8 cellular contexts compared by ENCODE assay signal in the genomic region with DNA sequence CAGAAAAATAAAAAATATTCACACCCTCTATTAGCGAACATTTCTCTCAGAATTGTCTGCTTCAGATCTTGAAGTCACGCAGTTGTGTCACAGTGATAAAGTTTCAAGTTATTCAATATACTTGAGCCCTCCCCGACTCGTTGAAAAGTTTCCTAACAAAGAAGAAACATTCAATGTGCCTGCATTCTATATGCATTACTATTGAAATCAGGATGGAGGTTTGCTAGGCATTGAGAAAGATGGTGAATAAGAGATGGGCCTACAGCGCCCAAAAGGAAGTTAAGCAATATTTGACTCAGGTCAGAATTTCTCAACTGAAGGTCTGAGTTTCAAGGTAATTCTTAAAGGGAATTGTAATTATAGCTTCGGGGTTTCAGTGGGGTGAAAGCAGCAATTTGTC. TPM values are rescaled to one million over a fixed set of nuclear protein-coding genes. Genes with fewer than 3 reads are reported as not detected.
DNase-seq lines count a peak whose midpoint lies in the region; FAIRE-seq and TF ChIP-seq lines count a peak whose summit lies in the region.

No MANE protein-coding gene starts in this region.

- TF ChIP-seq CTCF in brain (conservative IDR thresholded peaks at IDR 0.05): no peak
- no peak for TF ChIP-seq CTCF in lower leg skin (IDR thresholded peaks at IDR 0.05)

- no peak for TF ChIP-seq POLR2A in lower leg skin (IDR thresholded peaks at IDR 0.05)

- peak overlapping the region in 2 of 5 experiments; percentile 51 to 67 for H3K4me3 Mint-ChIP-seq in brain
- H3K4me3 Mint-ChIP-seq in activated T-helper 2 cell treated with anti-CD3 and anti-CD28 coated beads, Interferon-gamma antibody, Interleukin-2, Interleukin-4, amounts not matched to agents 10 μg/mL and 5 μg/mL and 100 μg/mL, durations not matched to agents 14 hours and 24 hours and 36 hours (ENCODE audit: low read depth): no peak overlapping the region

- WGBS in lower leg skin, 2 donors: 32 to 44% methylated on average over 6 of the region's 6 CpGs

- H3K27me3 ChIP-seq in muscle layer of duodenum (ENCODE audit: low read depth, low read length): no peaks in the 10 kb centered on the region

- no peak overlapping the region for H3K4me3 ChIP-seq in muscle layer of duodenum (ENCODE audit: low read depth in 1 of 2, low read length in 2 of 2)
- no peak overlapping the region for H3K4me3 ChIP-seq in lower leg skin (ENCODE audit: low read depth, poor library complexity, severe bottlenecking)

- H3K4me1 ChIP-seq in muscle layer of duodenum (ENCODE audit: control insufficient read depth in 1 of 2, insufficient read depth in 2 of 2, low read length in 2 of 2): peaks cover 0 to 6% of the 10 kb centered on the region in 2 donors

- intact Hi-C loops in lower leg skin (cut with DNase I; ENCODE audit: low total_unique reads): loop anchor here (5.0 kb wide), 1 partner anchor 373 kb away; no protein-coding TSS in a partner anchor
- intact Hi-C loops in activated T-helper 2 cell treated with anti-CD3 and anti-CD28 coated beads, Interferon-gamma antibody, Interleukin-2, Interleukin-4, amounts not matched to agents 10 μg/mL and 5 μg/mL and 100 μg/mL, durations not matched to agents 14 hours and 24 hours and 36 hours (cut with micrococcal nuclease): loop anchor here (10.0 kb wide), 1 partner anchor 704 kb away; no protein-coding TSS in a partner anchor

- DNase-seq in AML-193 (lab: John Stamatoyannopoulos, UW) (peak; percentile 65 to 78), LHCN-M2 (ENCODE audit: low read depth) (peak; percentile 22), lower leg skin (ENCODE audit: low spot score in 2 of 2) (no peak), urothelium cell line (ENCODE audit: low spot score) (no peak), activated gamma-delta T cell treated with Interleukin-2 at 50 U/mL for 16 hours (no peak)
- no peak for DNase-seq in activated T-helper 2 cell treated with anti-CD3 and anti-CD28 coated beads, Interferon-gamma antibody, Interleukin-2, Interleukin-4, amounts not matched to agents 10 μg/mL and 5 μg/mL and 100 μg/mL, durations not matched to agents 14 hours and 24 hours and 36 hours (ENCODE audit: low spot score)

- H3K9me3 Mint-ChIP-seq in brain: peaks cover 0 to 3% (median 0%) of the 10 kb centered on the region in 5 experiments
- no peaks in the 10 kb centered on the region for H3K9me3 Mint-ChIP-seq in activated T-helper 2 cell treated with anti-CD3 and anti-CD28 coated beads, Interferon-gamma antibody, Interleukin-2, Interleukin-4, amounts not matched to agents 10 μg/mL and 5 μg/mL and 100 μg/mL, durations not matched to agents 14 hours and 24 hours and 36 hours

- H3K27me3 Mint-ChIP-seq in brain: no peaks in the 10 kb centered on the region
- H3K27me3 Mint-ChIP-seq in activated T-helper 2 cell treated with anti-CD3 and anti-CD28 coated beads, Interferon-gamma antibody, Interleukin-2, Interleukin-4, amounts not matched to agents 10 μg/mL and 5 μg/mL and 100 μg/mL, durations not matched to agents 14 hours and 24 hours and 36 hours (ENCODE audit: low read depth): no peaks in the 10 kb centered on the region

- no peak for FAIRE-seq in urothelium cell line (lab: Jason Lieb, UNC)

- H3K36me3 Mint-ChIP-seq in brain: peaks cover 35% of the 10 kb centered on the region
- H3K36me3 Mint-ChIP-seq in activated T-helper 2 cell treated with anti-CD3 and anti-CD28 coated beads, Interferon-gamma antibody, Interleukin-2, Interleukin-4, amounts not matched to agents 10 μg/mL and 5 μg/mL and 100 μg/mL, durations not matched to agents 14 hours and 24 hours and 36 hours (ENCODE audit: low read depth): peaks cover 23% of the 10 kb centered on the region

- H3K36me3 ChIP-seq in muscle layer of duodenum (ENCODE audit: control insufficient read depth in 1 of 2, insufficient read depth in 2 of 2, low read length in 2 of 2): no peaks in the 10 kb centered on the region

- peak overlapping the region; percentile 45 for H3K27ac ChIP-seq in muscle layer of duodenum (ENCODE audit: low read length)

- no peaks in the 10 kb centered on the region for H3K9me3 ChIP-seq in muscle layer of duodenum (ENCODE audit: control insufficient read depth in 1 of 2, low read length in 2 of 2)

- H3K27ac Mint-ChIP-seq in brain: peak overlapping the region; percentile 14 to 92 (median 85)
- no peak overlapping the region for H3K27ac Mint-ChIP-seq in activated T-helper 2 cell treated with anti-CD3 and anti-CD28 coated beads, Interferon-gamma antibody, Interleukin-2, Interleukin-4, amounts not matched to agents 10 μg/mL and 5 μg/mL and 100 μg/mL, durations not matched to agents 14 hours and 24 hours and 36 hours

- H3K4me1 Mint-ChIP-seq in brain: peaks cover 27% of the 10 kb centered on the region
- H3K4me1 Mint-ChIP-seq in activated T-helper 2 cell treated with anti-CD3 and anti-CD28 coated beads, Interferon-gamma antibody, Interleukin-2, Interleukin-4, amounts not matched to agents 10 μg/mL and 5 μg/mL and 100 μg/mL, durations not matched to agents 14 hours and 24 hours and 36 hours (ENCODE audit: low read depth): peaks cover 19% of the 10 kb centered on the region

RNA-seq across cellular contexts. Expression of a gene that starts 6.1 kb away (rescaled TPM):
- total RNA-seq in LHCN-M2 (2014; rRNA removed) (1.4 and 2.0 TPM in 2 replicates), lower leg skin (1 to 10 TPM; 2.5 to 6.9 (median 2.7) TPM)
- polyA plus RNA-seq in LHCN-M2 (2012): 0.63 TPM
- 3.2 TPM for polyA plus RNA-seq in brain (ENCODE audit: insufficient read depth, low read depth, low replicate concordance)
- total RNA-seq in activated T-helper 2 cell treated with anti-CD3 and anti-CD28 coated beads, Interferon-gamma antibody, Interleukin-2, Interleukin-4, amounts not matched to agents 10 μg/mL and 5 μg/mL and 100 μg/mL, durations not matched to agents 14 hours and 24 hours and 36 hours: 2.5 and 2.8 TPM in 2 replicates

RNA-seq across cellular contexts. Expression of a gene that starts 29.9 kb away (rescaled TPM):
- total RNA-seq in LHCN-M2 (2014; rRNA removed) (20.2 and 32.2 TPM in 2 replicates), lower leg skin (10 to 100 TPM; 44.6 to 70.5 (median 56.0) TPM)
- 11.7 TPM for polyA plus RNA-seq in LHCN-M2 (2012)
- polyA plus RNA-seq in brain (ENCODE audit: insufficient read depth, low read depth, low replicate concordance): 21.7 TPM
- 13.0 and 14.6 TPM in 2 replicates for total RNA-seq in activated T-helper 2 cell treated with anti-CD3 and anti-CD28 coated beads, Interferon-gamma antibody, Interleukin-2, Interleukin-4, amounts not matched to agents 10 μg/mL and 5 μg/mL and 100 μg/mL, durations not matched to agents 14 hours and 24 hours and 36 hours

Comparison
In these comparisons a context has a peak if more than half of its experiments do, and no peak if none do; other contexts are left out.
1. DNase-seq: peak in AML-193 (2 of 2) and LHCN-M2 (single experiment); none in lower leg skin (0 of 2), urothelium cell line (single experiment), activated gamma-delta T cell treated with Interleukin-2 at 50 U/mL for 16 hours (single experiment) and activated T-helper 2 cell treated with anti-CD3 and anti-CD28 coated beads, Interferon-gamma antibody, Interleukin-2, Interleukin-4, amounts not matched to agents 10 μg/mL and 5 μg/mL and 100 μg/mL, durations not matched to agents 14 hours and 24 hours and 36 hours (single experiment).